8 cellular contexts compared by ENCODE assay signal in genomic region chr22:40178417-40179409, GRCh38. TPM values are rescaled to one million over a fixed set of nuclear protein-coding genes. Genes with fewer than 3 reads are reported as not detected.
A peak's percentile ranks its signal among the peaks of the same experiment; 100 is the strongest.
DNase-seq lines count a peak whose midpoint lies in the region; ATAC-seq and TF ChIP-seq lines count a peak whose summit lies in the region.

No MANE protein-coding gene starts in this region.

- peaks cover 17% of the 10 kb centered on the region for H3K9me1 ChIP-seq in IMR-90 (ENCODE audit: insufficient read depth, low read length)

- H3K4ac ChIP-seq in IMR-90 (ENCODE audit: low read depth, low read length): peak overlapping the region; percentile 96

- no peaks in the 10 kb centered on the region for H3K9me3 Mint-ChIP-seq in Caco-2 (ENCODE audit: unreplicated experiment)
- H3K9me3 Mint-ChIP-seq in central memory CD8-positive, alpha-beta T cell: no peaks in the 10 kb centered on the region

- peak overlapping the region; percentile 99 for H3K56ac ChIP-seq in IMR-90 (ENCODE audit: extremely low read depth, insufficient read depth, low read length)

- peaks cover 44% of the 10 kb centered on the region for H3K4me1 ChIP-seq in Caco-2
- peaks cover 8% of the 10 kb centered on the region for H3K4me1 ChIP-seq in IMR-90 (ENCODE audit: control insufficient read depth, insufficient read depth, low read length)
- H3K4me1 ChIP-seq in SK-N-SH (ENCODE audit: control insufficient read depth in 1 of 2, insufficient read depth in 2 of 2, low read depth in 1 of 2, low read length in 1 of 2): peaks cover 11 to 13% of the 10 kb centered on the region in 2 experiments; a peak in 3 of 4 replicates

- H3K4me3 ChIP-seq in Caco-2 (ENCODE audit: low read depth, low read length): peak overlapping the region; percentile 87
- peak overlapping the region; percentile 60 for H3K4me3 ChIP-seq in IMR-90 (ENCODE audit: insufficient read depth, low read depth, low read length)
- peak overlapping the region; percentile 58 to 74 for H3K4me3 ChIP-seq in SK-N-SH (ENCODE audit: low read depth in 2 of 2, low read length in 1 of 2)

- peak overlapping the region; percentile 39 for H4K91ac ChIP-seq in IMR-90 (ENCODE audit: insufficient read depth, low read depth, low read length)

- H3K79me1 ChIP-seq in IMR-90 (ENCODE audit: low read depth in 1 of 2, low read length in 2 of 2): peaks cover 3 to 58% of the 10 kb centered on the region in 2 experiments

- peak overlapping the region; percentile 20 for H3K27ac ChIP-seq in IMR-90 (ENCODE audit: insufficient read depth, low read length)
- peak overlapping the region; percentile 82 to 89 for H3K27ac ChIP-seq in SK-N-SH (ENCODE audit: low read depth in 2 of 2, low read length in 1 of 2)

- CTCF ChIA-PET in Caco-2 (lab: Charles Lee) (no interaction called here), IMR-90 (lab: Yijun Ruan, JAX) (interaction anchor here (0.5 to 1.5 kb wide), 3 partner anchors 10 to 205 kb away, joined by 3 to 4 read pairs (median 3); no protein-coding TSS in a partner anchor), SK-N-SH (lab: Yijun Ruan, JAX) (interaction anchor here (1.0 to 1.7 kb wide), 2 partner anchors 10 to 169 kb away, joined by 3 to 4 read pairs; no protein-coding TSS in a partner anchor)

- H3K79me2 ChIP-seq in SK-N-SH (ENCODE audit: insufficient read depth): peaks cover 56% of the 10 kb centered on the region

- H4K5ac ChIP-seq in IMR-90 (ENCODE audit: low read depth, low read length): peak overlapping the region; percentile 28; the same call in 1 of the 2 replicates

- in situ Hi-C loops in IMR-90 (cut with MboI; ENCODE audit: low sequenced_read_pairs): loop anchor here (5.0 kb wide), 1 partner anchor 169 kb away; the partner anchor contains the start of gene ADSL

- TF ChIP-seq RAD21 in IMR-90 (IDR thresholded peaks at IDR 0.05; ENCODE audit: low read length): no peak; the same call in 1 of the 2 replicates
- no peak for TF ChIP-seq RAD21 in SK-N-SH (IDR thresholded peaks at IDR 0.05; ENCODE audit: low read length)

- peak overlapping the region; percentile 96 for H2BK5ac ChIP-seq in IMR-90 (ENCODE audit: low read depth, low read length, poor library complexity, severe bottlenecking)

- H3K9me3 ChIP-seq in Caco-2 (no peaks in the 10 kb centered on the region), IMR-90 (ENCODE audit: control insufficient read depth, insufficient read depth, low read length) (no peaks in the 10 kb centered on the region), SK-N-SH (no peaks in the 10 kb centered on the region)

- H3K27me3 Mint-ChIP-seq in Caco-2 (ENCODE audit: insufficient read depth, unreplicated experiment): peaks cover 2% of the 10 kb centered on the region
- H3K27me3 Mint-ChIP-seq in central memory CD8-positive, alpha-beta T cell: no peaks in the 10 kb centered on the region

- TF ChIP-seq EP300 in SK-N-SH (IDR thresholded peaks at IDR 0.05; ENCODE audit: borderline replicate concordance in 1 of 2, low read depth in 1 of 2, low read length in 1 of 2): no peak

- WGBS in IMR-90 (ENCODE audit: extremely low coverage in 2 of 2, insufficient read length in 1 of 2), 2 experiments: no CpG with 5 or more reads among the region's 17 CpGs
- 2% methylated on average over 13 of the region's 17 CpGs for whole genome bisulfite sequencing in SK-N-SH (ENCODE audit: low lambda C conversion rate)

- peak overlapping the region; percentile 94 for H3K9ac ChIP-seq in IMR-90 (ENCODE audit: low read depth, low read length)
- H3K9ac ChIP-seq in SK-N-SH: peak overlapping the region; percentile 94

- no peaks in the 10 kb centered on the region for H3K9me2 ChIP-seq in SK-N-SH

- 0 out of 3 replicates have a peak overlapping the region, but pooled peaks have one; percentile 3 for H2BK15ac ChIP-seq in IMR-90 (ENCODE audit: low read depth, low read length)

- peaks cover 38% of the 10 kb centered on the region for H3K4me1 Mint-ChIP-seq in Caco-2 (ENCODE audit: low read depth, unreplicated experiment)
- peaks cover 67% of the 10 kb centered on the region for H3K4me1 Mint-ChIP-seq in central memory CD8-positive, alpha-beta T cell

- H3K4me2 ChIP-seq in IMR-90 (ENCODE audit: low read depth, low read length) (peak overlapping the region; percentile 96), SK-N-SH (peak overlapping the region; percentile 74)

- 0 out of 2 replicates have a peak overlapping the region, but pooled peaks have one; percentile 16 for H2BK120ac ChIP-seq in IMR-90 (ENCODE audit: low read depth, low read length)

- peak overlapping the region; percentile 94 for H3K27ac Mint-ChIP-seq in Caco-2 (ENCODE audit: unreplicated experiment)
- peak overlapping the region; percentile 71 for H3K27ac Mint-ChIP-seq in central memory CD8-positive, alpha-beta T cell (ENCODE audit: low read depth)

- H2AFZ ChIP-seq in IMR-90 (replicated peaks; ENCODE audit: low read length, poor library complexity): peak overlapping the region; percentile 46
- no peak overlapping the region; the same call in 1 of the 2 replicates for H2AFZ ChIP-seq in SK-N-SH (ENCODE audit: low read depth)

- H3F3A ChIP-seq in SK-N-SH (replicated peaks; ENCODE audit: insufficient read depth): peaks cover 13% of the 10 kb centered on the region

- TF ChIP-seq POLR2A in IMR-90 (IDR thresholded peaks at IDR 0.05; ENCODE audit: low read depth, low read length): no peak

- H3K27me3 ChIP-seq in Caco-2 (replicated peaks; ENCODE audit: control insufficient read depth, insufficient read depth, low read length) (no peaks in the 10 kb centered on the region), IMR-90 (ENCODE audit: control insufficient read depth, insufficient read depth, low read length) (no peaks in the 10 kb centered on the region), SK-N-SH (ENCODE audit: insufficient read depth) (no peaks in the 10 kb centered on the region)

- no peak for TF ChIP-seq CTCF in Caco-2 (IDR thresholded peaks at IDR 0.05; ENCODE audit: insufficient read depth in 1 of 2, low read depth in 1 of 2, low read length in 1 of 2, severe bottlenecking in 1 of 2, unreplicated experiment in 1 of 2)
- TF ChIP-seq CTCF in IMR-90 (conservative IDR thresholded peaks at IDR 0.05; ENCODE audit: low read depth, low read length): no peak
- TF ChIP-seq CTCF in SK-N-SH (IDR thresholded peaks at IDR 0.05): no peak

- DNase-seq in Caco-2: peak in 1 of 2 experiments; percentile 17
- peak; percentile 57 for DNase-seq in IMR-90
- DNase-seq in SK-N-SH: peak; percentile 16
- no peak for DNase-seq in central memory CD8-positive, alpha-beta T cell (ENCODE audit: low spot score in 2 of 2)
- peak; percentile 70 for DNase-seq in kidney tubule cell (ENCODE audit: low spot score)
- peak; percentile 62 for DNase-seq in stimulated activated CD8-positive, alpha-beta memory T cell treated with anti-CD3 and anti-CD28 coated beads, Interleukin-4, amount 100 ng/mL, for 48 hours

- peak overlapping the region; percentile 45 for H2AK5ac ChIP-seq in IMR-90 (ENCODE audit: low read depth, low read length)

- dilution Hi-C loops in IMR-90 (cut with HindIII; ENCODE audit: low sequenced_read_pairs, unreplicated experiment): no loop called here

- POLR2A ChIA-PET in Caco-2 (lab: Charles Lee) (no interaction called here), IMR-90 (lab: Charles Lee; ENCODE audit: unreplicated experiment) (no interaction called here), SK-N-SH (lab: Yijun Ruan, JAX) (no interaction called here)

- peaks cover 6% of the 10 kb centered on the region for H3K36me3 Mint-ChIP-seq in Caco-2 (ENCODE audit: insufficient read depth, unreplicated experiment)
- H3K36me3 Mint-ChIP-seq in central memory CD8-positive, alpha-beta T cell (ENCODE audit: insufficient read depth): peaks cover 6% of the 10 kb centered on the region

- intact Hi-C loops in Caco-2 (cut with micrococcal nuclease; ENCODE audit: unreplicated experiment): no loop called here
- intact Hi-C loops in IMR-90 (cut with micrococcal nuclease): loop anchor here (2.0 to 10.0 kb wide), 2 partner anchors 98 to 644 kb away; partner anchors contain the start of gene RPS19BP1

- peak overlapping the region; percentile 94 for H3K4me3 Mint-ChIP-seq in Caco-2 (ENCODE audit: unreplicated experiment)
- peak overlapping the region; percentile 80 for H3K4me3 Mint-ChIP-seq in central memory CD8-positive, alpha-beta T cell

- H2AK9ac ChIP-seq in IMR-90 (replicated peaks; ENCODE audit: low read depth, low read length, poor library complexity): peak overlapping the region; percentile 74

- peak overlapping the region; percentile 45 to 89; a peak in 2 of 4 replicates for H4K8ac ChIP-seq in IMR-90 (ENCODE audit: low read depth in 2 of 2, low read length in 2 of 2)

- peak overlapping the region; percentile 5; the same call in 1 of the 2 replicates for H2BK20ac ChIP-seq in IMR-90 (ENCODE audit: low read depth, low read length)

- BruUV-seq in Caco-2 (replicated peaks; lab: Mats Ljungman, UMichigan) (no TSS peak), IMR-90 (replicated peaks; lab: Mats Ljungman, UMichigan) (no TSS peak)

- peak overlapping the region; percentile 60 for H3K14ac ChIP-seq in IMR-90 (replicated peaks; ENCODE audit: low read depth, low read length)

- H3K18ac ChIP-seq in IMR-90 (ENCODE audit: low read depth, low read length): peak overlapping the region; percentile 49; the same call in 1 of the 2 replicates

- peak overlapping the region; percentile 99 for H3K23ac ChIP-seq in IMR-90 (ENCODE audit: low read depth, low read length)

- peak; percentile 24 for ATAC-seq in IMR-90 (ENCODE audit: low read depth)
- no peak for ATAC-seq in central memory CD8-positive, alpha-beta T cell (replicated peaks; ENCODE audit: extremely low read depth, poor library complexity, severe bottlenecking)
- ATAC-seq in GM18498 (IDR thresholded peaks at IDR 0.05; ENCODE audit: unreplicated experiment): no peak
- no peak for ATAC-seq in HG03039 (IDR thresholded peaks at IDR 0.05; ENCODE audit: unreplicated experiment)

- H4K20me1 ChIP-seq in IMR-90 (ENCODE audit: insufficient read depth, low read length) (peaks cover 29% of the 10 kb centered on the region; the same call in 1 of the 2 replicates), SK-N-SH (ENCODE audit: insufficient read depth) (peaks cover 9% of the 10 kb centered on the region; the same call in 1 of the 2 replicates)

- no peaks in the 10 kb centered on the region for H3K36me3 ChIP-seq in Caco-2 (ENCODE audit: control insufficient read depth, insufficient read depth, low read length)
- H3K36me3 ChIP-seq in IMR-90 (ENCODE audit: control insufficient read depth, insufficient read depth, low read length): no peaks in the 10 kb centered on the region
- H3K36me3 ChIP-seq in SK-N-SH (replicated peaks in 1 of 2; ENCODE audit: control insufficient read depth in 1 of 2, insufficient read depth in 2 of 2, low read length in 1 of 2): no peaks in the 10 kb centered on the region

TF ChIP-seq in IMR-90, 13 proteins besides CTCF, POLR2A, EP300 and RAD21 (continues in another document):
- TF ChIP-seq CEBPB (IDR thresholded peaks at IDR 0.05; ENCODE audit: low read depth, low read length): peak; percentile 61

RNA-seq across cellular contexts. Expression of gene TNRC6B, which starts 1.0 kb away (rescaled TPM):
- total RNA-seq in Caco-2 (2022) (22.1 and 23.5 TPM in 2 replicates), IMR-90 (2012; rRNA removed) (14.7 and 17.0 TPM in 2 replicates)
- polyA plus RNA-seq in IMR-90 (2012; rRNA removed) (3.9 and 4.8 TPM in 2 replicates), SK-N-SH (2012; rRNA removed) (1.2 and 1.5 TPM in 2 replicates)
- polyA plus RNA-seq in IMR-90 (2012; cell fraction: cytosol; rRNA removed): 0.79 and 2.9 TPM in 2 replicates
- 3.7 and 4.7 TPM in 2 replicates for polyA plus RNA-seq in IMR-90 (2012; cell fraction: nucleus; rRNA removed; ENCODE audit: low replicate concordance)
- polyA plus RNA-seq in SK-N-SH (2012; cell fraction: cytosol; rRNA removed): 0.84 and 1.00 TPM in 2 replicates
- 2.6 and 5.5 TPM in 2 replicates for polyA plus RNA-seq in SK-N-SH (2012; cell fraction: nucleus; rRNA removed)

Comparison
In these comparisons a context has a peak if more than half of its experiments do, and no peak if none do; other contexts are left out.
1. DNase-seq: peak in IMR-90 (single experiment), SK-N-SH (single experiment), kidney tubule cell (single experiment) and stimulated activated CD8-positive, alpha-beta memory T cell treated with anti-CD3 and anti-CD28 coated beads, Interleukin-4, amount 100 ng/mL, for 48 hours (single experiment); none in central memory CD8-positive, alpha-beta T cell (0 of 2).
2. Peak in every context shown above with its lines, with median percentiles within 50 percentile points of each other: H3K4me3 ChIP-seq.